Comparison of ENCODE assay signal across 19 cellular contexts in genomic region chr13:22933571-22934181, GRCh38.
"Had no signal": no experiment of that assay in that cellular context is flagged by ENCODE, and none has a peak within 500 bp of the region (broad histone marks: within the 10 kb centered on the region; RNA-seq: fewer than 3 reads in every experiment).

No MANE protein-coding gene starts in this region.

- H3K27ac ChIP-seq: dorsolateral prefrontal cortex, gastrocnemius medialis, prostate gland, right atrium auricular region, sigmoid colon, stomach, thyroid gland, upper lobe of left lung, uterus had no signal

- ATAC-seq: gastrocnemius medialis, left lobe of liver had no signal

- H3K9me3 ChIP-seq: gastrocnemius medialis, prostate gland, right atrium auricular region, sigmoid colon, stomach, thyroid gland, upper lobe of left lung, uterus had no signal

- H3K36me3 ChIP-seq: gastrocnemius medialis, prostate gland, right atrium auricular region, sigmoid colon, stomach, thyroid gland, upper lobe of left lung, uterus had no signal

- H3K27me3 ChIP-seq: dorsolateral prefrontal cortex, gastrocnemius medialis, right atrium auricular region, sigmoid colon, stomach, thyroid gland, upper lobe of left lung, uterus had no signal

- FAIRE-seq: colon, keratinocyte had no signal

- H3K4me1 ChIP-seq: gastrocnemius medialis, prostate gland, right atrium auricular region, stomach, thyroid gland, upper lobe of left lung, uterus had no signal

- DNase-seq: dorsolateral prefrontal cortex; effector CD4-positive, alpha-beta T cell; foreskin fibroblast; gastrocnemius medialis; head of caudate nucleus; sigmoid colon; stimulated activated CD4-positive, alpha-beta T cell treated with anti-CD3 and anti-CD28 coated beads, Interleukin-2, amount 100 ng/mL, for 24 hours; stimulated activated CD4-positive, alpha-beta T cell treated with anti-CD3 and anti-CD28 coated beads, Interleukin-4, amount 100 ng/mL, for 24 hours; stimulated activated naive CD4-positive, alpha-beta T cell treated with Interleukin-2 at 50 U/mL for 16 hours; stomach; thyroid gland; uterus had no signal

- H3K4me3 ChIP-seq: dorsolateral prefrontal cortex, gastrocnemius medialis, lung, prostate gland, right atrium auricular region, sigmoid colon, stomach, thyroid gland, upper lobe of left lung, uterus had no signal
